Comparison of ENCODE assay signal across 10 cellular contexts in the genomic region with DNA sequence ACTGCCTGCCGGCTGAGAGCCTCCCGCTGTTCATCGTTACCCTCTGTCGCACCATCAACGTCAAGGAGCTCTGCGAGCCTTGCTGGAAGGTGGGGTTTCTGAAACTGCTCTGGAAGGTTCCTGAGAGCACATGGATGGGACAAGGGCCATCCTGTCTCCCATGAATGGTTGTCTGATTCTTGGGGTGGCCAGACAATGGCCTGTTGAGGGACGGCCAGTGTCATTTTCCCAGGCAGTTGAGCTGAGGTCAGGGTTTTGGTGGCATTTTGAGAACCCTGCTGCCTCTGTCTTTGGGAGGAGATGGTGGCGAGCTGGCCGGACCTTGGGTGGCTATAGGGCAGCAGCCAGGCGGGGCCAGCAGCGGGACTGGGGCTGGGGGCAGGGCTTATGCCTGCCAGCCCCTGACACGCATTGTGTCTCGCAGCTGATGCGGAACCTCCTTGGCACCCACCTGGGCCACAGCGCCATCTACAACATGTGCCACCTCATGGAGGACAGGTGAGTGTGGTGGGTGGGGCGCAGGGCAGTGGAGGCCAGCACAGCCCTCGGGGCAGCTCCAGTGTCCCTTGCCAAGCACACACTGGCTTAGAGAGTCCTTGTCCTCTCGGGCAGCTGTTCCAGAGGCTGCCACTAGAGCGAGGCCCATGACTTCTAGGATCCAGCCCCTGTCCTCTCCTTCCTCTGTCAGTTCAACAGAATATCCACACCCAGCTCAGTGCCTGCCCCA. TPM values are rescaled to one million over a fixed set of nuclear protein-coding genes. Genes with fewer than 3 reads are reported as not detected.
DNase-seq lines count a peak whose midpoint lies in the region; ATAC-seq and TF ChIP-seq lines count a peak whose summit lies in the region.
"Had no signal": no experiment of that assay in that cellular context is flagged by ENCODE, and none has a peak within 500 bp of the region (broad histone marks: within the 10 kb centered on the region; RNA-seq: fewer than 3 reads in every experiment).

No MANE protein-coding gene starts in this region.

- peaks cover 15% of the 10 kb centered on the region; the same call in 2 of the 3 replicates for H3K36me3 Mint-ChIP-seq in GM23338 (ENCODE audit: low read depth)
- H3K36me3 Mint-ChIP-seq in T-cell = peaks cover 12% of the 10 kb centered on the region

- H2AFZ ChIP-seq in GM23338 (no peak overlapping the region), mesenchymal stem cell (ENCODE audit: low read depth, low read length) (no peak overlapping the region)

- no peaks in the 10 kb centered on the region; the same call in 1 of the 2 replicates for H3K36me3 ChIP-seq in GM23338 (ENCODE audit: insufficient read depth)
- H3K36me3 ChIP-seq in mesenchymal stem cell (ENCODE audit: control insufficient read depth in 1 of 2, insufficient read depth in 2 of 2, low read depth in 1 of 2, low read length in 2 of 2) = peaks cover 69 to 84% of the 10 kb centered on the region in 2 experiments
- peaks cover 0 to 50% of the 10 kb centered on the region in 2 donors for H3K36me3 ChIP-seq in vagina

- in situ Hi-C loops in astrocyte of the cerebellum (cut with HindIII; ENCODE audit: low sequenced_read_pairs) = no loop called here

- H3K4me1 Mint-ChIP-seq in GM23338 (no peaks in the 10 kb centered on the region), T-cell (no peaks in the 10 kb centered on the region)

- DNase-seq in Ammon's horn (ENCODE audit: low spot score) = peak; percentile 36
- peak; percentile 48 for DNase-seq in GM23338 (ENCODE audit: low spot score)
- DNase-seq in astrocyte of the cerebellum (ENCODE audit: low read depth) = no peak
- DNase-seq in mesenchymal stem cell = no peak
- no peak for DNase-seq in T-cell
- DNase-seq in vagina (ENCODE audit: extremely low spot score in 2 of 2) = no peak
- no peak for DNase-seq in SHP77 treated with DMSO at 0.1 percent for 48 hours (lab: John Stamatoyannopoulos, UW)
- DNase-seq: transverse colon had no signal

- H3K9ac ChIP-seq in mesenchymal stem cell (ENCODE audit: low read length) = no peak overlapping the region

- no peak overlapping the region for H4K91ac ChIP-seq in mesenchymal stem cell (ENCODE audit: low read length)

- no peak overlapping the region for H3K27ac Mint-ChIP-seq in GM23338
- H3K27ac Mint-ChIP-seq in T-cell = no peak overlapping the region

- H3K23ac ChIP-seq in mesenchymal stem cell (ENCODE audit: low read length in 2 of 2) = no peak overlapping the region

- H3K27ac ChIP-seq in GM23338 (ENCODE audit: low read depth) (no peak overlapping the region), mesenchymal stem cell (ENCODE audit: low read length, poor library complexity, severe bottlenecking) (no peak overlapping the region), vagina (no peak overlapping the region)
- H3K27ac ChIP-seq: ascending aorta, transverse colon had no signal

- WGBS in mesenchymal stem cell = 93% methylated on average over 19 of the region's 19 CpGs

- no peak overlapping the region for H3K14ac ChIP-seq in mesenchymal stem cell (ENCODE audit: low read length in 2 of 2)

- H3K4me3 Mint-ChIP-seq in GM23338 (no peak overlapping the region), T-cell (no peak overlapping the region)

- H2BK5ac ChIP-seq in mesenchymal stem cell (ENCODE audit: low read depth, low read length, poor library complexity, severe bottlenecking) = no peak overlapping the region

- POLR2A ChIA-PET in T-cell (lab: Charles Lee) = no interaction called here

- TF ChIP-seq POLR2A in vagina (IDR thresholded peaks at IDR 0.05) = no peak

- TF ChIP-seq CTCF in GM23338 (conservative IDR thresholded peaks at IDR 0.05; ENCODE audit: low read depth in 2 of 2) = no peak; a peak in 1 of 4 replicates
- peak; percentile 18 for TF ChIP-seq CTCF in astrocyte of the cerebellum (IDR thresholded peaks at IDR 0.05; ENCODE audit: low read depth, low read length, missing control alignments)
- TF ChIP-seq CTCF in vagina (IDR thresholded peaks at IDR 0.05) = peak in 1 of 3 experiments; percentile 25

- no peaks in the 10 kb centered on the region for H3K79me2 ChIP-seq in GM23338 (replicated peaks; ENCODE audit: insufficient read depth)

- H3K9me3 Mint-ChIP-seq in GM23338 (no peaks in the 10 kb centered on the region), T-cell (no peaks in the 10 kb centered on the region)

- H3K4me1 ChIP-seq in GM23338 (ENCODE audit: insufficient read depth) = no peaks in the 10 kb centered on the region
- peaks cover 52% of the 10 kb centered on the region for H3K4me1 ChIP-seq in mesenchymal stem cell (ENCODE audit: control insufficient read depth, insufficient read depth, low read depth, low read length)
- H3K4me1 ChIP-seq in vagina = no peaks in the 10 kb centered on the region
- H3K4me1 ChIP-seq: ascending aorta had no signal

- H3K27me3 Mint-ChIP-seq in GM23338 (ENCODE audit: insufficient read depth, low read depth, poor library complexity) (peaks cover 5% of the 10 kb centered on the region), T-cell (no peaks in the 10 kb centered on the region)

- no peak overlapping the region for H2BK12ac ChIP-seq in mesenchymal stem cell (ENCODE audit: low read length in 2 of 2)

- H3K4ac ChIP-seq in mesenchymal stem cell (ENCODE audit: low read depth in 1 of 2, low read length in 2 of 2) = no peak overlapping the region

- H3K9me2 ChIP-seq in GM23338 (ENCODE audit: insufficient read depth) = no peaks in the 10 kb centered on the region

- CTCF ChIA-PET in T-cell (lab: Charles Lee) = no interaction called here

- H2AK5ac ChIP-seq in mesenchymal stem cell (ENCODE audit: low read length, severe bottlenecking) = peak overlapping the region; percentile 16

- H3K4me2 ChIP-seq in GM23338 = no peak overlapping the region
- H3K4me2 ChIP-seq in mesenchymal stem cell (ENCODE audit: low read length, poor library complexity, severe bottlenecking) = no peak overlapping the region

- H3K27me3 ChIP-seq in GM23338 (ENCODE audit: insufficient read depth) (no peaks in the 10 kb centered on the region), mesenchymal stem cell (ENCODE audit: control insufficient read depth in 1 of 2, insufficient read depth in 1 of 2, low read length in 2 of 2) (no peaks in the 10 kb centered on the region), vagina (no peaks in the 10 kb centered on the region)
- H3K27me3 ChIP-seq: ascending aorta, transverse colon had no signal

- H2BK120ac ChIP-seq in mesenchymal stem cell (ENCODE audit: low read depth, low read length) = no peak overlapping the region

- no peaks in the 10 kb centered on the region for H3F3A ChIP-seq in GM23338 (replicated peaks; ENCODE audit: low read depth)

- H2BK15ac ChIP-seq in mesenchymal stem cell (ENCODE audit: low read depth, poor library complexity, severe bottlenecking) = no peak overlapping the region

- no peaks in the 10 kb centered on the region; the same call in 1 of the 2 replicates for H4K20me1 ChIP-seq in GM23338 (replicated peaks; ENCODE audit: insufficient read depth)

- H4K8ac ChIP-seq in mesenchymal stem cell (ENCODE audit: low read length) = no peak overlapping the region

- intact Hi-C loops in vagina (cut with DNase I) = no loop called here

- H3K9me3 ChIP-seq in mesenchymal stem cell (ENCODE audit: control insufficient read depth, low read length) (no peaks in the 10 kb centered on the region), vagina (no peaks in the 10 kb centered on the region)
- H3K9me3 ChIP-seq: ascending aorta, transverse colon had no signal

- H3K4me3 ChIP-seq in GM23338 (no peak overlapping the region), astrocyte of the cerebellum (ENCODE audit: low read depth, low read length) (no peak overlapping the region), mesenchymal stem cell (ENCODE audit: insufficient read depth in 1 of 2, low read depth in 1 of 2, low read length in 2 of 2) (no peak overlapping the region), vagina (no peak overlapping the region)
- H3K4me3 ChIP-seq: ascending aorta, transverse colon had no signal

- H3K79me1 ChIP-seq in mesenchymal stem cell (replicated peaks; ENCODE audit: low read length, poor library complexity, severe bottlenecking) = peaks cover 31% of the 10 kb centered on the region

- H3K18ac ChIP-seq in mesenchymal stem cell (ENCODE audit: low read depth in 1 of 2, low read length in 2 of 2) = no peak overlapping the region

- ATAC-seq in GM23338 = peak; percentile 75
- no peak for ATAC-seq in T-cell (replicated peaks in 1 of 4)
- no peak for ATAC-seq in GM18858 (IDR thresholded peaks at IDR 0.05; ENCODE audit: unreplicated experiment)

TF ChIP-seq in GM23338, 12 proteins besides CTCF, POLR2A, EP300 and RAD21 (continues in another document):
- TF ChIP-seq JUNB (IDR thresholded peaks at IDR 0.05; ENCODE audit: unreplicated experiment) = no peak

RNA-seq across cellular contexts. Expression of a gene that starts 9.1 kb away (rescaled TPM):
- 81.4 and 93.0 TPM in 2 replicates for total RNA-seq in GM23338 (2014; rRNA removed; shearing (Covaris generic))
- 36.3 and 40.5 TPM in 2 replicates for polyA plus RNA-seq in GM23338 (2016; fragmentation: Nextera tagmentation; extraction: Ambion mirVana)
- 55.7 TPM for polyA plus RNA-seq in mesenchymal stem cell (2013, experiment 1 of 2)
- polyA plus RNA-seq in mesenchymal stem cell (2013, experiment 2 of 2) = 59.1 TPM
- total RNA-seq in T-cell = 100 to 1,000 TPM; 134 to 181 (median 161) TPM
- total RNA-seq in vagina = 78.6 TPM

RNA-seq across cellular contexts. Expression of a gene that starts 9.2 kb away (rescaled TPM):
- total RNA-seq in GM23338 (2014; rRNA removed; shearing (Covaris generic)) = 84.6 and 97.1 TPM in 2 replicates
- 87.9 and 94.9 TPM in 2 replicates for polyA plus RNA-seq in GM23338 (2016; fragmentation: Nextera tagmentation; extraction: Ambion mirVana)
- polyA plus RNA-seq in mesenchymal stem cell (2013, experiment 1 of 2) = 16.3 TPM
- polyA plus RNA-seq in mesenchymal stem cell (2013, experiment 2 of 2) = 16.9 TPM
- total RNA-seq in T-cell = 10 to 100 TPM in 3 of 5 donors, 1 to 10 TPM in 2; 5.8 to 24.1 (median 18.3) TPM
- total RNA-seq in vagina = 28.5 TPM

RNA-seq across cellular contexts. Expression of a gene that starts 30.1 kb away (rescaled TPM):
- 15.4 and 16.5 TPM in 2 replicates for total RNA-seq in GM23338 (2014; rRNA removed; shearing (Covaris generic))
- polyA plus RNA-seq in GM23338 (2016; fragmentation: Nextera tagmentation; extraction: Ambion mirVana) = 12.0 and 21.0 TPM in 2 replicates
- polyA plus RNA-seq in mesenchymal stem cell (2013, experiment 1 of 2) = 64.6 TPM
- 62.5 TPM for polyA plus RNA-seq in mesenchymal stem cell (2013, experiment 2 of 2)
- total RNA-seq in T-cell (1 to 10 TPM; 2.9 to 6.8 (median 5.8) TPM), vagina (44.7 TPM)

RNA-seq across cellular contexts. Expression of a gene that starts 37.3 kb away (rescaled TPM):
- total RNA-seq in GM23338 (2014; rRNA removed; shearing (Covaris generic)) = 1.9 and 4.5 TPM in 2 replicates
- polyA plus RNA-seq in GM23338 (2016; fragmentation: Nextera tagmentation; extraction: Ambion mirVana) = 37.0 and 37.6 TPM in 2 replicates
- polyA plus RNA-seq in mesenchymal stem cell (2013, experiment 1 of 2) = 0.59 TPM
- 0.71 TPM for polyA plus RNA-seq in mesenchymal stem cell (2013, experiment 2 of 2)
- under 1 TPM in 2 of 5 donors, not detected in 3; 0.43 to 0.44 TPM for total RNA-seq in T-cell
- total RNA-seq in vagina = not detected
- total RNA-seq: ascending aorta had no signal

RNA-seq across cellular contexts. Expression of a gene that starts 47.2 kb away (rescaled TPM):
- total RNA-seq in GM23338 (2014; rRNA removed; shearing (Covaris generic)) = 31.7 and 48.6 TPM in 2 replicates
- 8.5 and 10.2 TPM in 2 replicates for polyA plus RNA-seq in GM23338 (2016; fragmentation: Nextera tagmentation; extraction: Ambion mirVana)
- polyA plus RNA-seq in mesenchymal stem cell (2013, experiment 1 of 2) = 23.8 TPM
- polyA plus RNA-seq in mesenchymal stem cell (2013, experiment 2 of 2) = 21.1 TPM
- total RNA-seq in T-cell (10 to 100 TPM; 44.3 to 73.7 (median 68.8) TPM), vagina (51.8 TPM)

Comparison
In these comparisons a context has a peak if more than half of its experiments do, and no peak if none do; other contexts are left out.
1. DNase-seq: peak in Ammon's horn (single experiment) and GM23338 (single experiment); none in astrocyte of the cerebellum (single experiment), mesenchymal stem cell (single experiment), T-cell (0 of 34), vagina (0 of 2) and SHP77 treated with DMSO at 0.1 percent for 48 hours (single experiment).